ENCODE assay signal across 20 cellular contexts in genomic region chr20:57558614-57559285, GRCh38. TPM values are rescaled to one million over a fixed set of nuclear protein-coding genes. Genes with fewer than 3 reads are reported as not detected.
DNase-seq lines count a peak whose midpoint lies in the region; ATAC-seq, FAIRE-seq and TF ChIP-seq lines count a peak whose summit lies in the region.
"Had no signal": no experiment of that assay in that cellular context is flagged by ENCODE, and none has a peak within 500 bp of the region (broad histone marks: within the 10 kb centered on the region; RNA-seq: fewer than 3 reads in every experiment).

No MANE protein-coding gene starts in this region.

- BruUV-seq in HCT116 (replicated peaks; lab: Mats Ljungman, UMichigan) (no TSS peak), HepG2 (replicated peaks; lab: Mats Ljungman, UMichigan) (no TSS peak)

- no peaks in the 10 kb centered on the region for H3K79me2 ChIP-seq in HCT116 (ENCODE audit: insufficient read depth, low read length)
- H3K79me2 ChIP-seq in HepG2 (ENCODE audit: insufficient read depth, low read length) = peaks cover 10% of the 10 kb centered on the region

- WGBS in A549 (ENCODE audit: missing lambda C conversion rate) = 18% methylated on average over 15 of the region's 15 CpGs
- 1% methylated on average over 15 of the region's 15 CpGs for WGBS in HepG2 (ENCODE audit: low lambda C conversion rate)

- H3K27me3 ChIP-seq in HCT116 (ENCODE audit: insufficient read depth, low read length) (peaks cover 66% of the 10 kb centered on the region), WERI-Rb-1 (ENCODE audit: insufficient read depth, low read depth, severe bottlenecking) (no peaks in the 10 kb centered on the region), HepG2 (ENCODE audit: control insufficient read depth in 1 of 2, insufficient read depth in 2 of 2, low read length in 2 of 2) (peaks cover 7 to 25% of the 10 kb centered on the region in 2 experiments)

- CTCF ChIA-PET in A549 (lab: Yijun Ruan, JAX) (interaction anchor here (0.6 to 2.4 kb wide), 2 partner anchors 10 to 38 kb away, joined by 3 to 6 read pairs; no protein-coding TSS in a partner anchor), HCT116 (lab: Charles Lee) (no interaction called here), HepG2 (lab: Yijun Ruan, JAX; ENCODE audit: low intra/inter-chr PET ratio, low total read pairs) (no interaction called here)

- H3K4me1 ChIP-seq in A549 (peaks cover 24% of the 10 kb centered on the region), HCT116 (ENCODE audit: control insufficient read depth in 1 of 2, insufficient read depth in 2 of 2, low read length in 2 of 2) (peaks cover 2 to 13% of the 10 kb centered on the region in 2 experiments; a peak in 2 of 4 replicates), HepG2 (ENCODE audit: insufficient read depth, low read length) (peaks cover 96% of the 10 kb centered on the region)
- H3K4me1 ChIP-seq: HAP-1 had no signal

- ATAC-seq in A549 (no peak), HCT116 (no peak), HepG2 (peak; percentile 10), HG02973 (IDR thresholded peaks at IDR 0.05; ENCODE audit: unreplicated experiment) (no peak)

- TF ChIP-seq EP300 in A549 (IDR thresholded peaks at IDR 0.05) = no peak
- TF ChIP-seq EP300 in HepG2 (IDR thresholded peaks at IDR 0.05; ENCODE audit: low read depth in 2 of 2, low read length in 2 of 2) = peak in 1 of 2 experiments; percentile 67; a peak in 2 of 4 replicates
- no peak for TF ChIP-seq EP300 in HepG2 (CRISPR knock-in tag; IDR thresholded peaks at IDR 0.05; ENCODE audit: borderline replicate concordance)

- H3K36me3 ChIP-seq in HCT116 (ENCODE audit: control insufficient read depth in 1 of 2, insufficient read depth in 2 of 2, low read length in 2 of 2) (no peaks in the 10 kb centered on the region), WERI-Rb-1 (no peaks in the 10 kb centered on the region), HepG2 (replicated peaks in 1 of 2; ENCODE audit: control insufficient read depth in 1 of 2, insufficient read depth in 2 of 2, low read length in 2 of 2) (peaks cover 0 to 14% of the 10 kb centered on the region in 2 experiments; a peak in 2 of 5 replicates)
- H3K36me3 ChIP-seq: HAP-1, MG63 had no signal

- no peak overlapping the region for H3K9ac ChIP-seq in HCT116 (ENCODE audit: low read length)
- H3K9ac ChIP-seq in HepG2 (ENCODE audit: insufficient read depth, low read depth, low read length) = peak overlapping the region; percentile 61
- H3K9ac ChIP-seq: KMS-11 had no signal

- POLR2A ChIA-PET in A549 (lab: Yijun Ruan, JAX) = no interaction called here
- POLR2A ChIA-PET in HCT116 (lab: Charles Lee) = no interaction called here
- POLR2A ChIA-PET in HepG2 (lab: Yijun Ruan, JAX) = interaction anchor here (0.9 to 5.6 kb wide), 10 partner anchors 10 to 34 kb away, joined by 3 to 96 read pairs (median 11); no protein-coding TSS in a partner anchor

- H3K9me3 ChIP-seq in A549 = no peaks in the 10 kb centered on the region
- no peaks in the 10 kb centered on the region for H3K9me3 ChIP-seq in HCT116 (ENCODE audit: control insufficient read depth in 1 of 2, insufficient read depth in 1 of 2, low read depth in 1 of 2, low read length in 2 of 2)
- no peaks in the 10 kb centered on the region for H3K9me3 ChIP-seq in WERI-Rb-1 (ENCODE audit: severe bottlenecking)
- no peaks in the 10 kb centered on the region for H3K9me3 ChIP-seq in HepG2 (ENCODE audit: low read length)
- H3K9me3 ChIP-seq: HAP-1, MG63 had no signal

- H3K4me3 ChIP-seq in A549 (0 out of 3 replicates have a peak overlapping the region, but pooled peaks have one; percentile 13), HCT116 (replicated peaks in 1 of 2; ENCODE audit: low read depth in 1 of 2, low read length in 2 of 2) (no peak overlapping the region), WERI-Rb-1 (ENCODE audit: low read depth, low read length) (peak overlapping the region; percentile 22; the same call in 1 of the 2 replicates), HepG2 (replicated peaks in 1 of 3; ENCODE audit: insufficient read depth in 1 of 3, low read depth in 2 of 3, low read length in 3 of 3) (peak overlapping the region in 2 of 3 experiments; percentile 19 to 57; a peak in 4 of 6 replicates)
- H3K4me3 ChIP-seq: HAP-1, MG63 had no signal

- H3K27me3 Mint-ChIP-seq in chondrocyte (ENCODE audit: low read depth) = peaks cover 41% of the 10 kb centered on the region

- FAIRE-seq in A549 (lab: Jason Lieb, UNC) = no peak
- peak; percentile 87 for FAIRE-seq in HepG2 (lab: Jason Lieb, UNC)

- H4K20me1 ChIP-seq in HCT116 (ENCODE audit: insufficient read depth) (no peaks in the 10 kb centered on the region), HepG2 (ENCODE audit: insufficient read depth, low read length) (no peaks in the 10 kb centered on the region; the same call in 1 of the 2 replicates)

- H3K4me3 Mint-ChIP-seq in chondrocyte (ENCODE audit: unreplicated experiment) = no peak overlapping the region
- H3K4me3 Mint-ChIP-seq: CD14-positive monocyte had no signal

- H3K27ac Mint-ChIP-seq in chondrocyte (ENCODE audit: unreplicated experiment) = no peak overlapping the region
- H3K27ac Mint-ChIP-seq: CD14-positive monocyte had no signal

- TF ChIP-seq CTCF in A549 (IDR thresholded peaks at IDR 0.05) (no peak), HCT116 (IDR thresholded peaks at IDR 0.05 in 2 of 3, conservative IDR thresholded peaks at IDR 0.05 in 1 of 3; ENCODE audit: borderline replicate concordance in 1 of 3, insufficient read depth in 1 of 3, low read depth in 2 of 3, low read length in 2 of 3) (no peak), WERI-Rb-1 (IDR thresholded peaks at IDR 0.05; ENCODE audit: low read depth, low read length) (no peak), HepG2 (CRISPR knock-in tag; IDR thresholded peaks at IDR 0.05) (no peak), chondrocyte (IDR thresholded peaks at IDR 0.05) (no peak)

- no peak for DNase-seq in A549 (ENCODE audit: low read depth in 1 of 2, low spot score in 1 of 2)
- DNase-seq in HCT116 (ENCODE audit: low read depth, low spot score) = no peak
- no peak for DNase-seq in WERI-Rb-1
- DNase-seq in HepG2 (ENCODE audit: low spot score) = peak; percentile 49
- DNase-seq in chondrocyte (ENCODE audit: low spot score) = no peak
- no peak for DNase-seq in inferior parietal cortex (ENCODE audit: extremely low spot score)
- no peak for DNase-seq in NCI-H2227 treated with DMSO at 0.1 percent for 48 hours (lab: John Stamatoyannopoulos, UW)
- DNase-seq: Caco-2, DMS53, MG63, NCI-H1092, NCI-H2081 treated with DMSO at 0.1 percent for 48 hours, NCI-H524, SIG-M5 had no signal

- TF ChIP-seq POLR2A in A549 (IDR thresholded peaks at IDR 0.05; ENCODE audit: low read length) (no peak), HCT116 (IDR thresholded peaks at IDR 0.05; ENCODE audit: borderline replicate concordance, extremely low read depth, insufficient read depth, insufficient read length) (no peak), HepG2 (IDR thresholded peaks at IDR 0.05; ENCODE audit: insufficient read depth in 1 of 2, low read depth in 2 of 2, low read length in 2 of 2) (peak in 1 of 2 experiments; percentile 62; a peak in 2 of 4 replicates)

- RAD21 ChIA-PET in HCT116 (lab: Charles Lee; ENCODE audit: low non-redundant PET in 1 of 2, low total read pairs in 2 of 2, uncharacterized antibody in 2 of 2, unreplicated experiment in 2 of 2) = no interaction called here

- H3K9me3 Mint-ChIP-seq in chondrocyte (ENCODE audit: low read depth) = no peaks in the 10 kb centered on the region
- H3K9me3 Mint-ChIP-seq: CD14-positive monocyte had no signal

- no peaks in the 10 kb centered on the region for H3K36me3 Mint-ChIP-seq in chondrocyte (ENCODE audit: low read depth)
- H3K36me3 Mint-ChIP-seq: CD14-positive monocyte had no signal

- in situ Hi-C loops in HepG2 (cut with HindIII; ENCODE audit: extremely low pct_ligation_motif_present, low pct_unique_long_range_greater_than_20kb) = no loop called here

- intact Hi-C loops in HCT116 (cut with micrococcal nuclease) (no loop called here), HepG2 (cut with micrococcal nuclease; ENCODE audit: unreplicated experiment) (loop anchor here (5.0 kb wide), 1 partner anchor 34 kb away; no protein-coding TSS in a partner anchor)

- no peaks in the 10 kb centered on the region for H3K9me2 ChIP-seq in HCT116 (ENCODE audit: insufficient read depth)

- H3K27ac ChIP-seq in A549 (no peak overlapping the region), HCT116 (ENCODE audit: low read depth, low read length) (no peak overlapping the region), WERI-Rb-1 (no peak overlapping the region), HepG2 (ENCODE audit: extremely low read length, insufficient read depth, low read length) (peak overlapping the region; percentile 80)
- H3K27ac ChIP-seq: KMS-11 had no signal

- H3K4me2 ChIP-seq in A549 (peak overlapping the region; percentile 61), HCT116 (ENCODE audit: low read length) (0 out of 2 replicates have a peak overlapping the region, but pooled peaks have one; percentile 9), HepG2 (ENCODE audit: low read depth, low read length) (peak overlapping the region; percentile 77)
- H3K4me2 ChIP-seq: KMS-11 had no signal

- no peak overlapping the region for H2AFZ ChIP-seq in HCT116 (ENCODE audit: low read depth, low read length, poor library complexity, severe bottlenecking)
- H2AFZ ChIP-seq in HepG2 (ENCODE audit: low read length) = no peak overlapping the region

- no peak for TF ChIP-seq RAD21 in A549 (conservative IDR thresholded peaks at IDR 0.05 in 1 of 2, IDR thresholded peaks at IDR 0.05 in 1 of 2)
- no peak for TF ChIP-seq RAD21 in HCT116 (IDR thresholded peaks at IDR 0.05; ENCODE audit: low read depth)
- TF ChIP-seq RAD21 in HepG2 (CRISPR knock-in tag; IDR thresholded peaks at IDR 0.05) = no peak

- no peaks in the 10 kb centered on the region for H3K4me1 Mint-ChIP-seq in chondrocyte (ENCODE audit: low read depth)
- H3K4me1 Mint-ChIP-seq: CD14-positive monocyte had no signal

RNA-seq across cellular contexts. Expression of gene PCK1, which starts 2.2 kb away (rescaled TPM):
- polyA plus RNA-seq in A549 (2011; rRNA removed) (0.12 and 0.21 TPM in 2 replicates), A549 (2017; fragmentation: RNase III; extraction: RNeasy Plus Mini Kit Qiagen cat#74134 plus additional on column Dnase treatment) (0.04 to 0.07 TPM in 2 of 3 replicates, not detected in the other), HepG2 (2011; rRNA removed) (6.5 and 19.5 TPM in 2 replicates)
- 0.03 TPM in 1 of 2 replicates, not detected in the other for polyA plus RNA-seq in A549 (2012; cell fraction: cytosol; rRNA removed)
- 0.05 and 0.12 TPM in 2 replicates for polyA plus RNA-seq in A549 (2012; cell fraction: nucleus; rRNA removed)
- polyA minus RNA-seq in A549 (2011; rRNA and poly(A)+ RNA removed) = 1.8 and 1.9 TPM in 2 replicates
- total RNA-seq in HCT116 (2021; ENCODE audit: unreplicated experiment) (0.49 TPM), HepG2 (2016; rRNA removed; fragmentation: Illumina TruSeq; extraction: Trizol) (5.4 and 12.6 TPM in 2 replicates), chondrocyte (not detected in 3 replicates)
- 0.11 TPM in 1 of 2 replicates, not detected in the other for polyA plus RNA-seq in HCT116 (2012)
- total RNA-seq in HepG2 (2016; cell fraction: cytosol; rRNA removed; fragmentation: Illumina TruSeq; extraction: Trizol; ENCODE audit: low read depth) = 3.7 TPM in 2 replicates
- 5.2 and 15.5 TPM in 2 replicates for total RNA-seq in HepG2 (2016; cell fraction: insoluble cytoplasmic fraction; rRNA removed; fragmentation: Illumina TruSeq; extraction: Trizol)
- total RNA-seq in HepG2 (2016; cell fraction: membrane; rRNA removed; fragmentation: Illumina TruSeq; extraction: Trizol) = 3.3 and 3.9 TPM in 2 replicates
- 23.9 and 29.1 TPM in 2 replicates for total RNA-seq in HepG2 (2016; cell fraction: nucleus; rRNA removed; fragmentation: Illumina TruSeq; extraction: Trizol)
- polyA plus RNA-seq in HepG2 (2011; cell fraction: cytosol; rRNA removed) = 2.9 and 9.4 TPM in 2 replicates
- polyA plus RNA-seq in HepG2 (2011; cell fraction: nucleus; rRNA removed) = 21.5 and 61.9 TPM in 2 replicates
- 220 and 303 TPM in 2 replicates for polyA plus RNA-seq in HepG2 (2012)
- polyA plus RNA-seq in HepG2 (2016; cell fraction: cytosol; fragmentation: Illumina TruSeq; extraction: Trizol; ENCODE audit: low read depth) = 0.43 and 0.67 TPM in 2 replicates
- 5.0 and 5.7 TPM in 2 replicates for polyA plus RNA-seq in HepG2 (2016; cell fraction: insoluble cytoplasmic fraction; fragmentation: Illumina TruSeq; extraction: Trizol; ENCODE audit: low read depth)
- 0.71 and 0.72 TPM in 2 replicates for polyA plus RNA-seq in HepG2 (2016; cell fraction: membrane; fragmentation: Illumina TruSeq; extraction: Trizol; ENCODE audit: low read depth)
- polyA plus RNA-seq in HepG2 (2016; cell fraction: nucleus; fragmentation: Illumina TruSeq; extraction: Trizol; ENCODE audit: insufficient read depth, low read depth) = 17.4 and 17.7 TPM in 2 replicates
- polyA minus RNA-seq in HepG2 (2011; rRNA and poly(A)+ RNA removed; ENCODE audit: low replicate concordance) = 0.12 and 22.5 TPM in 2 replicates
- 7.7 and 23.7 TPM in 2 replicates for polyA minus RNA-seq in HepG2 (2011; cell fraction: cytosol; rRNA and poly(A)+ RNA removed)
- 39.8 and 149 TPM in 2 replicates for polyA minus RNA-seq in HepG2 (2011; cell fraction: nucleus; rRNA and poly(A)+ RNA removed)
- total RNA-seq: A673, Caco-2, RPMI7951 had no signal
- polyA plus RNA-seq: CD14-positive monocyte had no signal

RNA-seq across cellular contexts. Expression of gene CTCFL, which starts 33.8 kb away (rescaled TPM):
- 0.03 TPM in 1 of 2 replicates, not detected in the other for polyA plus RNA-seq in A549 (2011; rRNA removed)
- 0.04 and 0.06 TPM in 2 replicates for polyA plus RNA-seq in A549 (2012; cell fraction: cytosol; rRNA removed)
- 0.04 TPM in 1 of 2 replicates, not detected in the other for polyA plus RNA-seq in A549 (2012; cell fraction: nucleus; rRNA removed)
- polyA plus RNA-seq in A549 (2017; fragmentation: RNase III; extraction: RNeasy Plus Mini Kit Qiagen cat#74134 plus additional on column Dnase treatment) = 0.03 TPM in 2 of 3 replicates, not detected in the other
- polyA minus RNA-seq in A549 (2011; rRNA and poly(A)+ RNA removed) = 0.04 TPM in 1 of 2 replicates, not detected in the other
- 0.34 TPM for total RNA-seq in HCT116 (2021; ENCODE audit: unreplicated experiment)
- not detected in 2 replicates for polyA plus RNA-seq in HCT116 (2012)
- total RNA-seq in HepG2 (2016; rRNA removed; fragmentation: Illumina TruSeq; extraction: Trizol) = not detected in 2 replicates
- total RNA-seq in HepG2 (2016; cell fraction: cytosol; rRNA removed; fragmentation: Illumina TruSeq; extraction: Trizol; ENCODE audit: low read depth) = not detected in 2 replicates
- total RNA-seq in HepG2 (2016; cell fraction: insoluble cytoplasmic fraction; rRNA removed; fragmentation: Illumina TruSeq; extraction: Trizol) = not detected in 2 replicates
- not detected in 2 replicates for total RNA-seq in HepG2 (2016; cell fraction: membrane; rRNA removed; fragmentation: Illumina TruSeq; extraction: Trizol)
- not detected in 2 replicates for total RNA-seq in HepG2 (2016; cell fraction: nucleus; rRNA removed; fragmentation: Illumina TruSeq; extraction: Trizol)
- 0.04 and 0.05 TPM in 2 replicates for polyA plus RNA-seq in HepG2 (2011; rRNA removed)
- polyA plus RNA-seq in HepG2 (2011; cell fraction: cytosol; rRNA removed) = 0.03 TPM in 1 of 2 replicates, not detected in the other
- not detected in 2 replicates for polyA plus RNA-seq in HepG2 (2011; cell fraction: nucleus; rRNA removed)
- 0.13 and 0.42 TPM in 2 replicates for polyA plus RNA-seq in HepG2 (2012)
- not detected in 2 replicates for polyA plus RNA-seq in HepG2 (2016; cell fraction: cytosol; fragmentation: Illumina TruSeq; extraction: Trizol; ENCODE audit: low read depth)
- polyA plus RNA-seq in HepG2 (2016; cell fraction: insoluble cytoplasmic fraction; fragmentation: Illumina TruSeq; extraction: Trizol; ENCODE audit: low read depth) = not detected in 2 replicates
- polyA plus RNA-seq in HepG2 (2016; cell fraction: membrane; fragmentation: Illumina TruSeq; extraction: Trizol; ENCODE audit: low read depth) = not detected in 2 replicates
- polyA plus RNA-seq in HepG2 (2016; cell fraction: nucleus; fragmentation: Illumina TruSeq; extraction: Trizol; ENCODE audit: insufficient read depth, low read depth) = not detected in 2 replicates
- polyA minus RNA-seq in HepG2 (2011; rRNA and poly(A)+ RNA removed; ENCODE audit: low replicate concordance) = 0.22 and 0.26 TPM in 2 replicates
- polyA minus RNA-seq in HepG2 (2011; cell fraction: cytosol; rRNA and poly(A)+ RNA removed) = not detected in 2 replicates
- not detected in 2 replicates for polyA minus RNA-seq in HepG2 (2011; cell fraction: nucleus; rRNA and poly(A)+ RNA removed)
- total RNA-seq in chondrocyte = not detected in 3 replicates
- total RNA-seq: Caco-2, RPMI7951 had no signal
- polyA plus RNA-seq: CD14-positive monocyte had no signal

Comparison
In these comparisons a context has a peak if more than half of its experiments do, and no peak if none do; other contexts are left out.
1. H3K4me2 ChIP-seq: peak in every context shown above with its lines; median percentile 77 in HepG2; 61 in A549; 9 in HCT116.
2. H3K4me3 ChIP-seq: peak in A549 (single experiment), WERI-Rb-1 (single experiment) and HepG2 (2 of 3); none in HCT116 (0 of 2).
3. Of the 38 proteins assayed by ChIP-seq in both HepG2 and A549: peak only in HepG2: CEBPB, ESRRA, FOSL2, JUN, JUNB, MYC and 1 more; only in A549: none; in both: none; in neither: 28; mixed calls (peak in some experiments, not most) for 3.